ENCODE assay signal across 34 cellular contexts in genomic region chr17:35597604-35598003, GRCh38. TPM values are rescaled to one million over a fixed set of nuclear protein-coding genes. Genes with fewer than 3 reads are reported as not detected.
"Had no signal": no experiment of that assay in that cellular context is flagged by ENCODE, and none has a peak within 500 bp of the region (broad histone marks: within the 10 kb centered on the region; RNA-seq: fewer than 3 reads in every experiment).

No MANE protein-coding gene starts in this region.

- H3K9me3 Mint-ChIP-seq: activated CD4-positive, alpha-beta memory T cell treated with anti-CD3 and anti-CD28 coated beads, Interleukin-2, amount 10 ng/mL, durations not matched to agents 7 days and 5 days; activated CD4-positive, alpha-beta T cell treated with anti-CD3 and anti-CD28 coated beads, Interleukin-2, amount 10 ng/mL, durations not matched to agents 24 days and 14 days; activated naive CD4-positive, alpha-beta T cell treated with anti-CD3 and anti-CD28 coated beads, Interleukin-2, amount 10 ng/mL, durations not matched to agents 7 days and 5 days; activated naive CD4-positive, alpha-beta T cell treated with anti-CD3 and anti-CD28 coated beads, Interleukin-2, amount 50 U/mL, for 72 hours; activated naive CD8-positive, alpha-beta T cell treated with anti-CD3 and anti-CD28 coated beads, Interleukin-2, amount 10 ng/mL, durations not matched to agents 7 days and 5 days; activated T-cell treated with anti-CD3 and anti-CD28 coated beads, Interleukin-2, amount 50 U/mL, for 24 hours; activated T-cell treated with anti-CD3 and anti-CD28 coated beads, Interleukin-2, amount 50 U/mL, for 72 hours; brain; T-helper 2 cell treated with Interferon-gamma antibody and Interleukin-4, amounts not matched to agents 5 μg/mL and 100 μg/mL, for 36 hours had no signal

- H3K4me1 Mint-ChIP-seq: activated naive CD4-positive, alpha-beta T cell treated with anti-CD3 and anti-CD28 coated beads, Interleukin-2, amount 10 ng/mL, durations not matched to agents 7 days and 5 days had no signal

- H3K4me3 ChIP-seq: ascending aorta, esophagus squamous epithelium, gastroesophageal sphincter had no signal

- DNase-seq: activated CD4-positive, alpha-beta memory T cell treated with anti-CD3 and anti-CD28 coated beads, Interleukin-2, amount 10 ng/mL, durations not matched to agents 7 days and 5 days; activated CD4-positive, alpha-beta T cell treated with anti-CD3 and anti-CD28 coated beads for 36 hours; activated CD4-positive, alpha-beta T cell treated with anti-CD3 and anti-CD28 coated beads, Interleukin-2, amount 10 ng/mL, durations not matched to agents 24 days and 14 days; activated CD4-positive, CD25-positive, alpha-beta regulatory T cell; activated CD4-positive, CD25-positive, alpha-beta regulatory T cell treated with anti-CD3 and anti-CD28 coated beads, Interleukin-2, amount 50 U/mL, for 72 hours; activated CD8-positive, alpha-beta memory T cell treated with anti-CD3 and anti-CD28 coated beads, Interleukin-2, amount 50 U/mL, for 48 hours; activated gamma-delta T cell; activated naive CD4-positive, alpha-beta T cell; activated naive CD4-positive, alpha-beta T cell treated with anti-CD3 and anti-CD28 coated beads, Interleukin-2, amount 10 ng/mL, durations not matched to agents 7 days and 5 days; activated naive CD8-positive, alpha-beta T cell treated with anti-CD3 and anti-CD28 coated beads, Interleukin-2, amount 10 ng/mL, durations not matched to agents 7 days and 5 days; activated T-cell treated with anti-CD3 and anti-CD28 coated beads for 4 hours; activated T-cell treated with anti-CD3 and anti-CD28 coated beads, Interleukin-2, amount 50 U/mL, for 24 hours; activated T-cell treated with anti-CD3 and anti-CD28 coated beads, Interleukin-2, amount 50 U/mL, for 72 hours; cortex of kidney; effector CD8-positive, alpha-beta T cell; esophagus squamous epithelium; foreskin melanocyte; T-helper 1 cell; T-helper 17 cell; T1000 had no signal

- H3K27me3 ChIP-seq: ascending aorta, esophagus squamous epithelium, gastroesophageal sphincter had no signal

- H3K9me3 ChIP-seq: ascending aorta, esophagus squamous epithelium, gastroesophageal sphincter had no signal

- H3K4me3 Mint-ChIP-seq: activated CD4-positive, alpha-beta memory T cell treated with anti-CD3 and anti-CD28 coated beads, Interleukin-2, amount 10 ng/mL, durations not matched to agents 7 days and 5 days; activated CD4-positive, alpha-beta T cell treated with anti-CD3 and anti-CD28 coated beads for 36 hours; activated CD4-positive, alpha-beta T cell treated with anti-CD3 and anti-CD28 coated beads, Interleukin-2, amount 10 ng/mL, durations not matched to agents 24 days and 14 days; activated naive CD4-positive, alpha-beta T cell treated with anti-CD3 and anti-CD28 coated beads, Interleukin-2, amount 10 ng/mL, durations not matched to agents 7 days and 5 days; activated naive CD8-positive, alpha-beta T cell treated with anti-CD3 and anti-CD28 coated beads, Interleukin-2, amount 10 ng/mL, durations not matched to agents 7 days and 5 days; activated T-cell treated with anti-CD3 and anti-CD28 coated beads, Interleukin-2, amount 50 U/mL, for 24 hours; activated T-cell treated with anti-CD3 and anti-CD28 coated beads, Interleukin-2, amount 50 U/mL, for 72 hours; brain; T-helper 17 cell; T-helper 2 cell treated with Interferon-gamma antibody and Interleukin-4, amounts not matched to agents 5 μg/mL and 100 μg/mL, for 36 hours had no signal

- H3K4me1 ChIP-seq: ascending aorta, esophagus squamous epithelium had no signal

- FAIRE-seq: bronchial epithelial cell, colon, endometrium, endothelial cell of umbilical vein had no signal

- H3K27ac Mint-ChIP-seq: activated CD4-positive, alpha-beta memory T cell treated with anti-CD3 and anti-CD28 coated beads, Interleukin-2, amount 10 ng/mL, durations not matched to agents 7 days and 5 days; activated CD4-positive, alpha-beta T cell treated with anti-CD3 and anti-CD28 coated beads, Interleukin-2, amount 10 ng/mL, durations not matched to agents 24 days and 14 days; activated naive CD4-positive, alpha-beta T cell treated with anti-CD3 and anti-CD28 coated beads, Interleukin-2, amount 10 ng/mL, durations not matched to agents 7 days and 5 days; activated naive CD4-positive, alpha-beta T cell treated with anti-CD3 and anti-CD28 coated beads, Interleukin-2, amount 50 U/mL, for 72 hours; activated naive CD8-positive, alpha-beta T cell treated with anti-CD3 and anti-CD28 coated beads, Interleukin-2, amount 10 ng/mL, durations not matched to agents 7 days and 5 days; activated T-cell treated with anti-CD3 and anti-CD28 coated beads, Interleukin-2, amount 50 U/mL, for 24 hours; brain; T-helper 2 cell treated with Interferon-gamma antibody and Interleukin-4, amounts not matched to agents 5 μg/mL and 100 μg/mL, for 36 hours had no signal

- H3K27ac ChIP-seq: ascending aorta, epithelial cell of prostate, esophagus squamous epithelium, gastroesophageal sphincter had no signal

- H3K27me3 Mint-ChIP-seq: activated CD4-positive, alpha-beta memory T cell treated with anti-CD3 and anti-CD28 coated beads, Interleukin-2, amount 10 ng/mL, durations not matched to agents 7 days and 5 days; activated CD4-positive, alpha-beta T cell treated with anti-CD3 and anti-CD28 coated beads for 36 hours; activated CD4-positive, alpha-beta T cell treated with anti-CD3 and anti-CD28 coated beads, Interleukin-2, amount 10 ng/mL, durations not matched to agents 24 days and 14 days; activated naive CD4-positive, alpha-beta T cell treated with anti-CD3 and anti-CD28 coated beads, Interleukin-2, amount 10 ng/mL, durations not matched to agents 7 days and 5 days; activated naive CD8-positive, alpha-beta T cell treated with anti-CD3 and anti-CD28 coated beads, Interleukin-2, amount 10 ng/mL, durations not matched to agents 7 days and 5 days; activated T-cell treated with anti-CD3 and anti-CD28 coated beads, Interleukin-2, amount 50 U/mL, for 24 hours; brain; T-helper 17 cell had no signal

RNA-seq across cellular contexts. Expression of gene SLFN14, which starts 37.0 kb away (rescaled TPM):
- total RNA-seq: activated CD4-positive, alpha-beta memory T cell treated with anti-CD3 and anti-CD28 coated beads, Interleukin-2, amount 10 ng/mL, durations not matched to agents 7 days and 5 days; activated CD4-positive, alpha-beta T cell treated with anti-CD3 and anti-CD28 coated beads for 36 hours; activated naive CD8-positive, alpha-beta T cell treated with anti-CD3 and anti-CD28 coated beads, Interleukin-2, amount 10 ng/mL, durations not matched to agents 7 days and 5 days; activated T-cell treated with anti-CD3 and anti-CD28 coated beads, Interleukin-2, amount 50 U/mL, for 72 hours; ascending aorta; bronchial epithelial cell; chondrocyte; endothelial cell of umbilical vein; esophagus squamous epithelium; fibroblast of lung; fibroblast of villous mesenchyme; gastroesophageal sphincter had no signal
- polyA plus RNA-seq: endothelial cell of umbilical vein, esophagus, fibroblast of lung had no signal
